ENCODE assay signal across 9 cellular contexts in genomic region chr2:42048318-42049251, GRCh38. TPM values are rescaled to one million over a fixed set of nuclear protein-coding genes. Genes with fewer than 3 reads are reported as not detected.
DNase-seq lines count a peak whose midpoint lies in the region; ATAC-seq and TF ChIP-seq lines count a peak whose summit lies in the region.
"Had no signal": no experiment of that assay in that cellular context is flagged by ENCODE, and none has a peak within 500 bp of the region (broad histone marks: within the 10 kb centered on the region; RNA-seq: fewer than 3 reads in every experiment).

No MANE protein-coding gene starts in this region.

- H3K27me3 ChIP-seq in breast epithelium (no peaks in the 10 kb centered on the region), liver (ENCODE audit: control insufficient read depth in 4 of 4, insufficient read depth in 4 of 4, low read length in 3 of 4) (no peaks in the 10 kb centered on the region), thymus (ENCODE audit: control insufficient read depth, insufficient read depth) (peaks cover 55% of the 10 kb centered on the region)

- TF ChIP-seq POLR2A in breast epithelium (IDR thresholded peaks at IDR 0.05) = no peak

- H3K9me3 ChIP-seq in breast epithelium (no peaks in the 10 kb centered on the region), liver (ENCODE audit: control insufficient read depth in 4 of 4, low read length in 3 of 4) (no peaks in the 10 kb centered on the region), thymus (ENCODE audit: control insufficient read depth) (no peaks in the 10 kb centered on the region)
- H3K9me3 ChIP-seq: neutrophil had no signal

- H3K4me3 Mint-ChIP-seq in Calu3 (ENCODE audit: low read depth, unreplicated experiment) = peak overlapping the region; percentile 71

- 5% methylated on average over 80 of the region's 80 CpGs for WGBS in liver
- WGBS in thymus = 10% methylated on average over 80 of the region's 80 CpGs

- DNase-seq in Calu3 (peak; percentile 29), breast epithelium (ENCODE audit: low spot score in 2 of 2) (no peak), NAMALWA (ENCODE audit: low spot score) (no peak)
- DNase-seq in stimulated activated CD4-positive, alpha-beta T cell treated with anti-CD3 and anti-CD28 coated beads, Interleukin-4, amount 100 ng/mL, for 24 hours = no peak

- H3K36me3 ChIP-seq in breast epithelium (no peaks in the 10 kb centered on the region), liver (ENCODE audit: control insufficient read depth in 4 of 4, insufficient read depth in 3 of 4, low read depth in 1 of 4, low read length in 3 of 4) (peaks cover 0 to 2% (median 0%) of the 10 kb centered on the region in 4 donors), thymus (ENCODE audit: control insufficient read depth, insufficient read depth) (no peaks in the 10 kb centered on the region)
- H3K36me3 ChIP-seq: neutrophil had no signal

- H3K4me1 Mint-ChIP-seq in Calu3 (ENCODE audit: low read depth, unreplicated experiment) = peaks cover 15% of the 10 kb centered on the region

- BruUV-seq in Calu3 (replicated peaks; lab: Mats Ljungman, UMichigan) = no TSS peak

- TF ChIP-seq CTCF in Calu3 (IDR thresholded peaks at IDR 0.05; ENCODE audit: unreplicated experiment) = no peak
- TF ChIP-seq CTCF in breast epithelium (IDR thresholded peaks at IDR 0.05) = no peak
- TF ChIP-seq CTCF in liver (IDR thresholded peaks at IDR 0.05; ENCODE audit: low read depth, low read length, missing input control) = no peak

- H3K9me3 Mint-ChIP-seq in Calu3 (ENCODE audit: low read depth, unreplicated experiment) = no peaks in the 10 kb centered on the region

- H3K4me3 ChIP-seq in breast epithelium (peak overlapping the region; percentile 61 to 90 (median 77)), liver (ENCODE audit: low read depth in 1 of 3, low read length in 3 of 3) (peak overlapping the region; percentile 45 to 88 (median 49)), thymus (ENCODE audit: low read length) (peak overlapping the region; percentile 62)

- no peak for TF ChIP-seq RAD21 in liver (IDR thresholded peaks at IDR 0.05)

- H3K36me3 Mint-ChIP-seq in Calu3 (ENCODE audit: insufficient read depth, unreplicated experiment) = peaks cover 16% of the 10 kb centered on the region

- CTCF ChIA-PET in Calu3 (lab: Charles Lee) = interaction anchor here (1.4 kb wide), 1 partner anchor 13 kb away, joined by 4 read pairs; no protein-coding TSS in a partner anchor

- peaks cover 33% of the 10 kb centered on the region for H3K27me3 Mint-ChIP-seq in Calu3 (ENCODE audit: unreplicated experiment)

- ATAC-seq in HG03159 (IDR thresholded peaks at IDR 0.05; ENCODE audit: unreplicated experiment) (peak; percentile 5), GM18873 (IDR thresholded peaks at IDR 0.05; ENCODE audit: low FRiP score, unreplicated experiment) (no peak)

- H3K4me1 ChIP-seq in breast epithelium (no peaks in the 10 kb centered on the region), liver (ENCODE audit: control insufficient read depth in 4 of 4, insufficient read depth in 4 of 4, low read length in 3 of 4) (peaks cover 6 to 28% (median 12%) of the 10 kb centered on the region in 4 donors), thymus (ENCODE audit: control insufficient read depth, insufficient read depth, low read length) (peaks cover 5% of the 10 kb centered on the region)

- no peak overlapping the region for H3K27ac Mint-ChIP-seq in Calu3 (ENCODE audit: unreplicated experiment)

- no peak overlapping the region for H3K9ac ChIP-seq in liver (ENCODE audit: low read depth in 1 of 2, low read length in 2 of 2)

- H3K27ac ChIP-seq in breast epithelium (peak overlapping the region in 1 of 2 donors; percentile 85), liver (ENCODE audit: low read depth in 1 of 2, low read length in 2 of 2) (peak overlapping the region; percentile 32 to 56), thymus (ENCODE audit: low read depth) (peak overlapping the region; percentile 49)
- H3K27ac ChIP-seq: neutrophil had no signal

- intact Hi-C loops in Calu3 (cut with micrococcal nuclease; ENCODE audit: unreplicated experiment) = no loop called here
- intact Hi-C loops in breast epithelium (cut with DNase I; ENCODE audit: low total_unique reads) = no loop called here

TF ChIP-seq in liver, 16 proteins besides CTCF, POLR2A, EP300 and RAD21:
- no peak for TF ChIP-seq JUND (IDR thresholded peaks at IDR 0.05)
- no peak for TF ChIP-seq FOXA2 (IDR thresholded peaks at IDR 0.05)
- no peak for TF ChIP-seq HNF4G (IDR thresholded peaks at IDR 0.05)
- no peak for TF ChIP-seq YY1 (IDR thresholded peaks at IDR 0.05)
- no peak for TF ChIP-seq NR2F2 (IDR thresholded peaks at IDR 0.05)
- TF ChIP-seq ZBTB33 (IDR thresholded peaks at IDR 0.05) = no peak
- no peak for TF ChIP-seq HNF4A (conservative IDR thresholded peaks at IDR 0.05)
- no peak for TF ChIP-seq TAF1 (conservative IDR thresholded peaks at IDR 0.05)
- TF ChIP-seq, protein P1, sequence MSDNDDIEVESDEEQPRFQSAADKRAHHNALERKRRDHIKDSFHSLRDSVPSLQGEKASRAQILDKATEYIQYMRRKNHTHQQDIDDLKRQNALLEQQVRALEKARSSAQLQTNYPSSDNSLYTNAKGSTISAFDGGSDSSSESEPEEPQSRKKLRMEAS (IDR thresholded peaks at IDR 0.05) = no peak
- TF ChIP-seq ATF3 (IDR thresholded peaks at IDR 0.05) = no peak
- no peak for TF ChIP-seq EGR1 (IDR thresholded peaks at IDR 0.05; ENCODE audit: low read depth in 2 of 2)
TF ChIP-seq in liver: peak in this region for 0.

RNA-seq across cellular contexts. Expression of gene PKDCC, which starts 0.8 kb away (rescaled TPM):
- total RNA-seq in Calu3 (2022) (11.3 and 12.5 TPM in 2 replicates), breast epithelium (100 to 1,000 TPM in 1 of 3 donors, 10 to 100 TPM in 2; 19.3 to 131 (median 95.4) TPM), liver (10 to 100 TPM; 24.9 to 76.0 TPM)
- polyA plus RNA-seq in liver (10 to 100 TPM in 1 of 2 donors, 1 to 10 TPM in 1; 2.0 to 14.6 TPM), thymus (25.1 TPM)
